ENCODE assay signal across 23 cellular contexts in the genomic region with DNA sequence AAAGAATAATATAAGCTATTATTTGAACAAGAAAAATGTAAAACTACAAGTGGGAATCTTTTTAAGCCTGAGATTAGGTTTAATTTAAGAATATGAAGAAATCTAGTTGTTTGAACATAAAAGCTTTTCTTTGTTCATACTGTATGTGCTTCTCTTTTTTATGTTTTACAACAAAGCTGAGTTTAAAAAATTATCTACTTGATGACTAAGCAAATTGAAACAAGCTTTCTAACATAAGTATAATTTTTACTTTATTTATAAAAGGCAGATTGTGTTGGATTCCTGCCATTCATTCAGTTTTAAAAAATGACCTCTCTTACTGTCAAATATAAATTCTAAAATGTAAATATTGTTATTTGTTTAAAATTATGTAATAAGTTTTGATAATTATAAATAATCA.
A peak's percentile ranks its signal among the peaks of the same experiment; 100 is the strongest.
DNase-seq lines count a peak whose midpoint lies in the region; ATAC-seq, FAIRE-seq and TF ChIP-seq lines count a peak whose summit lies in the region.
"Had no signal": no experiment of that assay in that cellular context is flagged by ENCODE, and none has a peak within 500 bp of the region (broad histone marks: within the 10 kb centered on the region; RNA-seq: fewer than 3 reads in every experiment).

No MANE protein-coding gene starts in this region.

- no peak overlapping the region for H3K14ac ChIP-seq in IMR-90 (replicated peaks; ENCODE audit: low read depth, low read length)

- POLR2A ChIA-PET in A549 (lab: Yijun Ruan, JAX): no interaction called here
- POLR2A ChIA-PET in IMR-90 (lab: Charles Lee; ENCODE audit: unreplicated experiment): no interaction called here
- POLR2A ChIA-PET in K562 (lab: Yijun Ruan, JAX): no interaction called here

- no peak for DNase-seq in A549 (ENCODE audit: low read depth in 1 of 2, low spot score in 1 of 2)
- no peak for DNase-seq in IMR-90
- DNase-seq in K562 (ENCODE audit: extremely low read depth in 1 of 4, low spot score in 3 of 4): no peak
- no peak for DNase-seq in kidney
- no peak for DNase-seq in NCI-H226
- DNase-seq in uterus: no peak
- DNase-seq: ACHN; AML-193; BE2C; CD4-positive, alpha-beta T cell; CD8-positive, alpha-beta memory T cell; DMS 273 treated with DMSO at 0.1 percent for 48 hours; DMS79; GF-D8; GM23248; H7; HCEC 1CT had no signal

- H3K9me1 ChIP-seq in IMR-90 (ENCODE audit: insufficient read depth, low read length) (no peaks in the 10 kb centered on the region), K562 (ENCODE audit: control insufficient read depth, insufficient read depth, low read length) (no peaks in the 10 kb centered on the region)

- H3K4me3 ChIP-seq in A549: no peak overlapping the region
- no peak overlapping the region for H3K4me3 ChIP-seq in IMR-90 (ENCODE audit: insufficient read depth, low read depth, low read length)
- no peak overlapping the region for H3K4me3 ChIP-seq in K562
- H3K4me3 ChIP-seq in kidney (ENCODE audit: low read length in 2 of 2): no peak overlapping the region
- no peak overlapping the region for H3K4me3 ChIP-seq in uterus
- H3K4me3 ChIP-seq: BLaER1 treated with 17β-estradiol and CSF1 and Interleukin-3, amounts not matched to agents 10 nM and 100 nM; GM23248 had no signal

- H3K79me2 ChIP-seq in K562 (ENCODE audit: control insufficient read depth, insufficient read depth, low read length): no peaks in the 10 kb centered on the region

- no peak overlapping the region for H4K91ac ChIP-seq in IMR-90 (ENCODE audit: insufficient read depth, low read depth, low read length)

- H3K23ac ChIP-seq in IMR-90 (ENCODE audit: low read depth, low read length): no peak overlapping the region

- dilution Hi-C loops in IMR-90 (cut with HindIII; ENCODE audit: low sequenced_read_pairs, unreplicated experiment): no loop called here

- H4K20me1 ChIP-seq in IMR-90 (ENCODE audit: insufficient read depth, low read length) (no peaks in the 10 kb centered on the region), K562 (replicated peaks; ENCODE audit: control insufficient read depth, insufficient read depth, low read length) (no peaks in the 10 kb centered on the region)
- H4K20me1 ChIP-seq: BLaER1 treated with 17β-estradiol and CSF1 and Interleukin-3, amounts not matched to agents 10 nM and 100 nM had no signal

- H3K9me3 ChIP-seq in A549 (no peaks in the 10 kb centered on the region), IMR-90 (ENCODE audit: control insufficient read depth, insufficient read depth, low read length) (peaks cover 5% of the 10 kb centered on the region; the same call in 1 of the 2 replicates), K562 (replicated peaks; ENCODE audit: control insufficient read depth, insufficient read depth, low read depth, low read length) (no peaks in the 10 kb centered on the region), kidney (ENCODE audit: control insufficient read depth in 1 of 2, low read length in 2 of 2) (no peaks in the 10 kb centered on the region), uterus (no peaks in the 10 kb centered on the region)
- H3K9me3 ChIP-seq: BE2C had no signal

- H2AK5ac ChIP-seq in IMR-90 (ENCODE audit: low read depth, low read length): no peak overlapping the region

- H3K4ac ChIP-seq in IMR-90 (ENCODE audit: low read depth, low read length): no peak overlapping the region

- no peak overlapping the region for H2BK20ac ChIP-seq in IMR-90 (ENCODE audit: low read depth, low read length)

- H3K27ac ChIP-seq in A549 (no peak overlapping the region), IMR-90 (ENCODE audit: insufficient read depth, low read length) (no peak overlapping the region), K562 (ENCODE audit: extremely low read depth, low read depth, low read length) (no peak overlapping the region), kidney (ENCODE audit: low read depth in 2 of 2, low read length in 2 of 2) (no peak overlapping the region), uterus (no peak overlapping the region)
- H3K27ac ChIP-seq: BLaER1 treated with 17β-estradiol and CSF1 and Interleukin-3, amounts not matched to agents 10 nM and 100 nM; GM23248 had no signal

- ATAC-seq in A549 (no peak), IMR-90 (ENCODE audit: low read depth) (no peak), K562 (no peak), GM21576 (IDR thresholded peaks at IDR 0.05; ENCODE audit: unreplicated experiment) (no peak), GM19455 (IDR thresholded peaks at IDR 0.05; ENCODE audit: unreplicated experiment) (no peak)

- intact Hi-C loops in IMR-90 (cut with micrococcal nuclease) (no loop called here), K562 (cut with micrococcal nuclease) (no loop called here), kidney (cut with DNase I) (no loop called here), uterus (cut with DNase I; ENCODE audit: low total_unique reads) (no loop called here)

- H2AK9ac ChIP-seq in IMR-90 (replicated peaks; ENCODE audit: low read depth, low read length, poor library complexity): no peak overlapping the region

- FAIRE-seq in A549 (lab: Jason Lieb, UNC) (no peak), K562 (lab: Jason Lieb, UNC) (no peak), kidney (lab: Jason Lieb, UNC) (peak; percentile 49)
- FAIRE-seq: GM12891, GM18507, H1 had no signal

- BruUV-seq in IMR-90 (replicated peaks; lab: Mats Ljungman, UMichigan): no TSS peak
- no TSS peak for BruUV-seq in K562 (replicated peaks; lab: Mats Ljungman, UMichigan)

- H4K8ac ChIP-seq in IMR-90 (ENCODE audit: low read depth in 2 of 2, low read length in 2 of 2): no peak overlapping the region

- in situ Hi-C loops in IMR-90 (cut with MboI; ENCODE audit: low sequenced_read_pairs) (no loop called here), K562 (cut with MboI) (no loop called here)

- no peak overlapping the region for H2BK120ac ChIP-seq in IMR-90 (ENCODE audit: low read depth, low read length)

- no peak for TF ChIP-seq CTCF in A549 (IDR thresholded peaks at IDR 0.05)
- no peak for TF ChIP-seq CTCF in IMR-90 (conservative IDR thresholded peaks at IDR 0.05; ENCODE audit: low read depth, low read length)
- TF ChIP-seq CTCF in K562 (IDR thresholded peaks at IDR 0.05 in 2 of 3, conservative IDR thresholded peaks at IDR 0.05 in 1 of 3; ENCODE audit: insufficient read depth in 2 of 3, low read depth in 1 of 3, low read length in 3 of 3): no peak
- no peak for TF ChIP-seq CTCF in kidney (IDR thresholded peaks at IDR 0.05; ENCODE audit: borderline replicate concordance, extremely low read depth, insufficient read depth)
- TF ChIP-seq CTCF in uterus (IDR thresholded peaks at IDR 0.05): no peak

- no peak overlapping the region for H2BK15ac ChIP-seq in IMR-90 (ENCODE audit: low read depth, low read length)

- no peak overlapping the region for H3K56ac ChIP-seq in IMR-90 (ENCODE audit: extremely low read depth, insufficient read depth, low read length)

- TF ChIP-seq EP300 in A549 (IDR thresholded peaks at IDR 0.05): no peak
- no peak for TF ChIP-seq EP300 in K562 (IDR thresholded peaks at IDR 0.05; ENCODE audit: low read length)

- no peak overlapping the region for H4K5ac ChIP-seq in IMR-90 (ENCODE audit: low read depth, low read length)

- H3K9ac ChIP-seq in IMR-90 (ENCODE audit: low read depth, low read length): no peak overlapping the region
- no peak overlapping the region for H3K9ac ChIP-seq in K562 (ENCODE audit: insufficient read depth in 1 of 2, low read depth in 2 of 2, low read length in 2 of 2)
- no peak overlapping the region for H3K9ac ChIP-seq in kidney (ENCODE audit: low read length in 2 of 2)
- H3K9ac ChIP-seq: BLaER1 treated with 17β-estradiol and CSF1 and Interleukin-3, amounts not matched to agents 10 nM and 100 nM; GM23248 had no signal

- no peak overlapping the region for H2BK5ac ChIP-seq in IMR-90 (ENCODE audit: low read depth, low read length, poor library complexity, severe bottlenecking)

- CTCF ChIA-PET in A549 (lab: Yijun Ruan, JAX) (interaction anchor here (2.0 kb wide), 1 partner anchor 48 kb away, joined by 5 read pairs; no protein-coding TSS in a partner anchor), IMR-90 (lab: Yijun Ruan, JAX) (no interaction called here), K562 (lab: Yijun Ruan, JAX; ENCODE audit: low intra/inter-chr PET ratio) (no interaction called here)

- H3K27me3 ChIP-seq in IMR-90 (ENCODE audit: control insufficient read depth, insufficient read depth, low read length): no peaks in the 10 kb centered on the region
- H3K27me3 ChIP-seq in K562 (ENCODE audit: control insufficient read depth in 2 of 2, insufficient read depth in 2 of 2, low read length in 2 of 2): no peaks in the 10 kb centered on the region
- H3K27me3 ChIP-seq in uterus: no peaks in the 10 kb centered on the region
- H3K27me3 ChIP-seq: BE2C; BLaER1 treated with 17β-estradiol and CSF1 and Interleukin-3, amounts not matched to agents 10 nM and 100 nM had no signal

- H3K4me2 ChIP-seq in A549 (no peak overlapping the region), IMR-90 (ENCODE audit: low read depth, low read length) (no peak overlapping the region), K562 (ENCODE audit: insufficient read depth, low read length) (no peak overlapping the region)
- H3K4me2 ChIP-seq: BLaER1 treated with 17β-estradiol and CSF1 and Interleukin-3, amounts not matched to agents 10 nM and 100 nM had no signal

- no peak overlapping the region for H2AFZ ChIP-seq in IMR-90 (replicated peaks; ENCODE audit: low read length, poor library complexity)
- no peak overlapping the region for H2AFZ ChIP-seq in K562 (ENCODE audit: low read depth, low read length)
- H2AFZ ChIP-seq: GM23248 had no signal

- no peaks in the 10 kb centered on the region for H3K4me1 ChIP-seq in A549
- H3K4me1 ChIP-seq in IMR-90 (ENCODE audit: control insufficient read depth, insufficient read depth, low read length): no peaks in the 10 kb centered on the region
- no peaks in the 10 kb centered on the region for H3K4me1 ChIP-seq in K562 (replicated peaks in 1 of 2; ENCODE audit: control insufficient read depth in 2 of 2, insufficient read depth in 2 of 2, low read length in 2 of 2)
- H3K4me1 ChIP-seq in kidney (ENCODE audit: control insufficient read depth in 1 of 2, insufficient read depth in 1 of 2, low read depth in 1 of 2, low read length in 2 of 2): no peaks in the 10 kb centered on the region
- H3K4me1 ChIP-seq in uterus: no peaks in the 10 kb centered on the region
- H3K4me1 ChIP-seq: BE2C had no signal

- TF ChIP-seq RAD21 in A549 (conservative IDR thresholded peaks at IDR 0.05 in 1 of 2, IDR thresholded peaks at IDR 0.05 in 1 of 2) (no peak), IMR-90 (IDR thresholded peaks at IDR 0.05; ENCODE audit: low read length) (no peak), K562 (CRISPR knock-in tag; conservative IDR thresholded peaks at IDR 0.05 in 1 of 2, IDR thresholded peaks at IDR 0.05 in 1 of 2) (no peak)

- no peak overlapping the region for H3K18ac ChIP-seq in IMR-90 (ENCODE audit: low read depth, low read length)

- no peaks in the 10 kb centered on the region for H3K79me1 ChIP-seq in IMR-90 (ENCODE audit: low read depth in 1 of 2, low read length in 2 of 2)

- TF ChIP-seq POLR2A in A549 (IDR thresholded peaks at IDR 0.05; ENCODE audit: low read length) (no peak), IMR-90 (IDR thresholded peaks at IDR 0.05; ENCODE audit: low read depth, low read length) (no peak), K562 (conservative IDR thresholded peaks at IDR 0.05) (no peak), uterus (IDR thresholded peaks at IDR 0.05) (no peak)

- H3K36me3 ChIP-seq in IMR-90 (ENCODE audit: control insufficient read depth, insufficient read depth, low read length) (no peaks in the 10 kb centered on the region), K562 (ENCODE audit: control insufficient read depth, insufficient read depth, low read length) (no peaks in the 10 kb centered on the region), kidney (ENCODE audit: control insufficient read depth in 1 of 2, insufficient read depth in 2 of 2, low read length in 2 of 2) (no peaks in the 10 kb centered on the region), uterus (no peaks in the 10 kb centered on the region)
- H3K36me3 ChIP-seq: BE2C; BLaER1 treated with 17β-estradiol and CSF1 and Interleukin-3, amounts not matched to agents 10 nM and 100 nM had no signal
